ENCODE assay signal across 19 cellular contexts in the genomic region with DNA sequence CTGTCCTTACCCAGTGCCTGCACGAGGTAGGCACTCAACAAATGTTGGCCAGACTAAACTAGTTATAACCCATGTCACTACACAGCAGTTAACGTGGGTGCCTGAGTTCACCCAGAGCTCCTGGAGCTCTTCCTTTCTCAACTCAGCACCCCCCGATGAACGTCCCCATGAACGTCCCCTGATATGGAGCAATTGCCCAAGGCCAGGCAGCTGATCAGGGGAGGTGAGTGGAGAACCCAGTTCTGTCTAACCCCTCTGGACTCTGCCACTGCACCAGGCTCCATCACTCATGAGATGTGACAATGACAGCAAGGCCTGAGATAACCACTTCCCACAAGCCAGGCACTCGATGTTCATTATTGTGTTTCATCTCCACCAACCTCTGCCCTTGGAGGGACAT.
"Had no signal": no experiment of that assay in that cellular context is flagged by ENCODE, and none has a peak within 500 bp of the region (broad histone marks: within the 10 kb centered on the region; RNA-seq: fewer than 3 reads in every experiment).

No MANE protein-coding gene starts in this region.

- H3K4me1 ChIP-seq: colonic mucosa, prostate gland, right atrium auricular region, testis, tibial artery had no signal

- H3K4me2 ChIP-seq: smooth muscle cell had no signal

- H3K4me3 Mint-ChIP-seq: central memory CD8-positive, alpha-beta T cell; natural killer cell; stimulated activated effector memory CD8-positive, alpha-beta T cell treated with anti-CD3 and anti-CD28 coated beads, Interleukin-12 subunit alpha, Interleukin-12 subunit beta, amount 100 ng/mL, for 72 hours; type B pancreatic cell had no signal

- H3K36me3 ChIP-seq: colonic mucosa, prostate gland, right atrium auricular region, tibial artery had no signal

- H3K27ac ChIP-seq: colonic mucosa, prostate gland, right atrium auricular region, testis, tibial artery had no signal

- ATAC-seq: left lobe of liver; natural killer cell; sciatic nerve; stimulated activated effector memory CD8-positive, alpha-beta T cell treated with anti-CD3 and anti-CD28 coated beads, Interleukin-12 subunit alpha, Interleukin-12 subunit beta, amount 100 ng/mL, for 72 hours had no signal

- H3K9me3 ChIP-seq: colonic mucosa, prostate gland, testis had no signal

- H3K4me3 ChIP-seq: colonic mucosa, prostate gland, right atrium auricular region, smooth muscle cell, testis, tibial artery had no signal

- H3K9me3 Mint-ChIP-seq: central memory CD8-positive, alpha-beta T cell; natural killer cell; stimulated activated effector memory CD8-positive, alpha-beta T cell treated with anti-CD3 and anti-CD28 coated beads, Interleukin-12 subunit alpha, Interleukin-12 subunit beta, amount 100 ng/mL, for 72 hours had no signal

- H3K36me3 Mint-ChIP-seq: natural killer cell; stimulated activated effector memory CD8-positive, alpha-beta T cell treated with anti-CD3 and anti-CD28 coated beads, Interleukin-12 subunit alpha, Interleukin-12 subunit beta, amount 100 ng/mL, for 72 hours; type B pancreatic cell had no signal

- H3K27me3 Mint-ChIP-seq: central memory CD8-positive, alpha-beta T cell had no signal

- H3K27me3 ChIP-seq: colonic mucosa, right atrium auricular region, testis, tibial artery had no signal

- H3K27ac Mint-ChIP-seq: natural killer cell; stimulated activated effector memory CD8-positive, alpha-beta T cell treated with anti-CD3 and anti-CD28 coated beads, Interleukin-12 subunit alpha, Interleukin-12 subunit beta, amount 100 ng/mL, for 72 hours; type B pancreatic cell had no signal

- DNase-seq: colonic mucosa; dermis blood vessel endothelial cell; effector memory CD4-positive, alpha-beta T cell; natural killer cell; stimulated activated CD4-positive, alpha-beta T cell treated with anti-CD3 and anti-CD28 coated beads, Interleukin-12 subunit alpha, Interleukin-12 subunit beta, amount 100 ng/mL, for 4 hours; stimulated activated CD4-positive, alpha-beta T cell treated with anti-CD3 and anti-CD28 coated beads, Interleukin-2, amount 100 ng/mL, for 24 hours; stimulated activated CD4-positive, alpha-beta T cell treated with anti-CD3 and anti-CD28 coated beads, Interleukin-4, amount 100 ng/mL, for 24 hours; stimulated activated naive CD4-positive, alpha-beta T cell treated with Interleukin-2 at 50 U/mL for 16 hours; substantia nigra; testis had no signal
